8 cellular contexts compared by ENCODE assay signal in genomic region chr3:28241221-28242160, GRCh38. TPM values are rescaled to one million over a fixed set of nuclear protein-coding genes. Genes with fewer than 3 reads are reported as not detected.
A peak's percentile ranks its signal among the peaks of the same experiment; 100 is the strongest.
DNase-seq lines count a peak whose midpoint lies in the region; ATAC-seq, FAIRE-seq and TF ChIP-seq lines count a peak whose summit lies in the region.

A gene with protein sequence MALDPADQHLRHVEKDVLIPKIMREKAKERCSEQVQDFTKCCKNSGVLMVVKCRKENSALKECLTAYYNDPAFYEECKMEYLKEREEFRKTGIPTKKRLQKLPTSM (plus strand): TSS chr3:28241619. CDS start chr3:28241794, 175 bp downstream.

- H3K4me3 ChIP-seq in GM12864 (ENCODE audit: low read depth, low read length): peak within 1 kb of the TSS; percentile 75
- peak within 1 kb of the TSS; percentile 69 to 97 (median 86) for H3K4me3 ChIP-seq in pancreas
- peak within 1 kb of the TSS; percentile 71 to 96 for H3K4me3 ChIP-seq in tibial artery

- TF ChIP-seq CTCF in GM12864 (IDR thresholded peaks at IDR 0.05; ENCODE audit: low read depth, low read length, missing control alignments): no peak
- TF ChIP-seq CTCF in pancreas (IDR thresholded peaks at IDR 0.05): no peak
- no peak for TF ChIP-seq CTCF in tibial artery (IDR thresholded peaks at IDR 0.05)

- no peaks in the 10 kb centered on the region for H3K36me3 ChIP-seq in pancreas
- H3K36me3 ChIP-seq in tibial artery: no peaks in the 10 kb centered on the region

- H3K27me3 ChIP-seq in pancreas (no peaks in the 10 kb centered on the region), tibial artery (no peaks in the 10 kb centered on the region)

- FAIRE-seq in pancreas (lab: Jason Lieb, UNC): peak; percentile 37

- H3K4me1 ChIP-seq in pancreas (peaks cover 0 to 15% (median 0%) of the 10 kb centered on the region in 3 donors), tibial artery (peaks cover 0 to 25% (median 13%) of the 10 kb centered on the region in 4 donors)

- H3K9me3 ChIP-seq in pancreas (no peaks in the 10 kb centered on the region), tibial artery (no peaks in the 10 kb centered on the region)

- 0 to 1% methylated on average over 68 of the region's 68 CpGs for WGBS in pancreas, 2 donors

- intact Hi-C loops in Right ventricle myocardium inferior (cut with DNase I) (loop anchor here (2.0 kb wide), 1 partner anchor 107 kb away; the partner anchor contains the start of genes AZI2 and ZCWPW2), pancreas (cut with DNase I) (no loop called here), tibial artery (cut with DNase I; ENCODE audit: low total_unique reads) (no loop called here)

- H3K27ac ChIP-seq in pancreas: peak within 1 kb of the TSS; percentile 58 to 82 (median 74)
- H3K27ac ChIP-seq in tibial artery: peak within 1 kb of the TSS; percentile 68 to 83

- ATAC-seq in HG02759 (IDR thresholded peaks at IDR 0.05; ENCODE audit: unreplicated experiment) (peak; percentile 96), Right ventricle myocardium inferior (peak; percentile 100), pancreas (peak; percentile 99)

- DNase-seq in GM12864 (ENCODE audit: low read depth) (peak; percentile 81), NCI-H1417 (lab: John Stamatoyannopoulos, UW) (peak; percentile 90 to 96 (median 92)), SW 1271 (lab: John Stamatoyannopoulos, UW) (peak; percentile 96 to 97), Right ventricle myocardium inferior (ENCODE audit: missing footprints) (peak; percentile 99), pancreas (peak; percentile 98 to 99 (median 99)), tibial artery (peak; percentile 98)
- peak; percentile 91 for DNase-seq in activated naive CD8-positive, alpha-beta T cell treated with anti-CD3 and anti-CD28 coated beads, Interleukin-2, amount 50 U/mL, for 16 hours (ENCODE audit: low read depth, low spot score)

RNA-seq across cellular contexts. Expression of the gene that starts here (rescaled TPM):
- total RNA-seq in Right ventricle myocardium inferior (35.7 TPM), pancreas (1 to 10 TPM; 4.3 to 9.3 (median 7.1) TPM)
- 10 to 100 TPM; 16.4 to 23.9 TPM for polyA plus RNA-seq in pancreas

Comparison
In these comparisons a context has a peak if more than half of its experiments do, and no peak if none do; other contexts are left out.
1. Peak in every context shown above with its lines: DNase-seq, ATAC-seq, H3K4me3 ChIP-seq and H3K27ac ChIP-seq.